In genomic region chr11:47955356-47955755, GRCh38 we compare ENCODE assay signal across 2 cellular contexts.
TF ChIP-seq lines count a peak whose summit lies in the region.

No MANE protein-coding gene starts in this region.

TF ChIP-seq in HEK293, 187 proteins besides CTCF, POLR2A, EP300 and RAD21 (continued from another document):
- TF ChIP-seq ZNF837 (tag by site-specific recombination; IDR thresholded peaks at IDR 0.05) = no peak
- peak; percentile 38; the same call in 1 of the 2 replicates for TF ChIP-seq ZBTB20 (tag by site-specific recombination; IDR thresholded peaks at IDR 0.05)
- no peak for TF ChIP-seq PBX3 (CRISPR knock-in tag; IDR thresholded peaks at IDR 0.05)
- no peak for TF ChIP-seq ZNF639 (tag by site-specific recombination; IDR thresholded peaks at IDR 0.05)

TF ChIP-seq in HepG2, 621 proteins besides CTCF, POLR2A, EP300 and RAD21:
- TF ChIP-seq PRDM15 (CRISPR knock-in tag; IDR thresholded peaks at IDR 0.05) (peak; percentile 45; the same call in 1 of the 2 replicates), SCMH1 (CRISPR knock-in tag; IDR thresholded peaks at IDR 0.05; ENCODE audit: borderline replicate concordance) (no peak), ZNF143 (CRISPR knock-in tag; IDR thresholded peaks at IDR 0.05) (peak; percentile 74), ZNF136 (CRISPR knock-in tag; IDR thresholded peaks at IDR 0.05; ENCODE audit: low read depth) (no peak), THAP11 (CRISPR knock-in tag; IDR thresholded peaks at IDR 0.05) (peak; percentile 89)
TF ChIP-seq in HepG2: peak in this region for 3.
